8 cellular contexts compared by ENCODE assay signal in the genomic region with DNA sequence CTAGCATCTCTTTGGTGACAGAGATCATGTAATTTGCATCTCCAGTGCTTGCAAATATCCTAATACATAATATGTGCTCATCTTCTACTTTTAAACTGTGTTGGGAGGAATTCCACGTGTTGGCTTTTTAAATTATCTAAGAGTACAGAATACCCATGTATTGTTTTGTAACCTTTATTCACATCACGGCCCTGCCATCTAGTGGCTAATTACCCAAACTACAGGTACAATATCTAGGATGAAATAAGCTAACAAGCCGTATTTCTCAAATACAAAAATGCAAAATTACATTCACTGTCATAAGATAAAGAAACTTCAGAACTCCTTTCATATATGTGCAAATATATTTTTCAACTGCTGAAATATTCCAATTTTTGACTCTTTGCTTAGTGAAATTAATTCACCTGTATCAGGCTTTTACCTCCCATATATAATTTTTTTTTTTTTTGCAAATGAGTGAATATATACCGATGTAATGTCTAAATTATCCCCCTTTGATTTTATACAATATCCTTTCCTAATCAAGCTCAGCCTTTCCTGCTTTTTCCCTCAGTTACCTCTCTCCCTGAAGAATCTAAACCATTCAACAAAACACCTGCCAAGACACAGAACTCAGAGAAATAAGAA. TPM values are rescaled to one million over a fixed set of nuclear protein-coding genes. Genes with fewer than 3 reads are reported as not detected.
DNase-seq lines count a peak whose midpoint lies in the region; FAIRE-seq and TF ChIP-seq lines count a peak whose summit lies in the region.

No MANE protein-coding gene starts in this region.

- H3K27me3 ChIP-seq in SJCRH30 (no peaks in the 10 kb centered on the region; the same call in 1 of the 2 replicates), esophagus muscularis mucosa (no peaks in the 10 kb centered on the region), trophoblast cell (ENCODE audit: insufficient read depth, low read length) (no peaks in the 10 kb centered on the region)

- H3K9me3 ChIP-seq in SJCRH30 (replicated peaks) (0 out of 2 replicates have a peak, but pooled peaks cover 3% of the 10 kb centered on the region), esophagus muscularis mucosa (no peaks in the 10 kb centered on the region), trophoblast cell (ENCODE audit: insufficient read depth, low read depth, low read length) (no peaks in the 10 kb centered on the region)

- H3K4ac ChIP-seq in trophoblast cell (ENCODE audit: low read depth, low read length) = no peak overlapping the region

- H2AFZ ChIP-seq in trophoblast cell (ENCODE audit: insufficient read depth, low read length, poor library complexity) = no peak overlapping the region

- 22% methylated on average over 4 of the region's 4 CpGs for WGBS in esophagus muscularis mucosa
- WGBS in trophoblast cell (ENCODE audit: extremely low coverage, insufficient coverage, insufficient read length) = no CpG with 5 or more reads among the region's 4 CpGs

- H3K4me3 ChIP-seq in SJCRH30 (no peak overlapping the region), esophagus muscularis mucosa (no peak overlapping the region), trophoblast cell (ENCODE audit: low read depth, low read length) (no peak overlapping the region)

- no peak overlapping the region for H3K27ac ChIP-seq in SJCRH30
- H3K27ac ChIP-seq in esophagus muscularis mucosa (replicated peaks in 1 of 4) = no peak overlapping the region
- no peak overlapping the region for H3K27ac ChIP-seq in trophoblast cell (ENCODE audit: low read depth, low read length)

- H3K4me1 ChIP-seq in SJCRH30 = no peaks in the 10 kb centered on the region
- H3K4me1 ChIP-seq in esophagus muscularis mucosa = no peaks in the 10 kb centered on the region
- H3K4me1 ChIP-seq in trophoblast cell (ENCODE audit: control insufficient read depth in 1 of 2, insufficient read depth in 2 of 2, low read length in 2 of 2) = peaks cover 2 to 6% of the 10 kb centered on the region in 2 experiments

- no peak overlapping the region for H3K18ac ChIP-seq in trophoblast cell (ENCODE audit: low read length)

- POLR2A ChIA-PET in GM10248 (lab: Yijun Ruan, JAX) = interaction anchor here (0.6 kb wide), 1 partner anchor 698 kb away, joined by 4 read pairs; no protein-coding TSS in a partner anchor

- TF ChIP-seq CTCF in GM10248 (IDR thresholded peaks at IDR 0.05; ENCODE audit: control extremely low read depth, extremely low read depth, low read depth, missing control alignments) (peak; percentile 78), esophagus muscularis mucosa (IDR thresholded peaks at IDR 0.05) (peak; percentile 38 to 49 (median 41))

- H3K4me2 ChIP-seq in trophoblast cell (ENCODE audit: low read length) = no peak overlapping the region

- no peaks in the 10 kb centered on the region for H3K79me2 ChIP-seq in trophoblast cell (ENCODE audit: control insufficient read depth, insufficient read depth, low read length, poor library complexity)

- peaks cover 2% of the 10 kb centered on the region for H3K79me1 ChIP-seq in trophoblast cell (ENCODE audit: low read length)

- TF ChIP-seq EP300 in esophagus muscularis mucosa (IDR thresholded peaks at IDR 0.05) = no peak

- no peak overlapping the region for H3K23ac ChIP-seq in trophoblast cell (ENCODE audit: low read length)

- TF ChIP-seq POLR2A in esophagus muscularis mucosa (IDR thresholded peaks at IDR 0.05; ENCODE audit: low read depth) = no peak

- H3K9ac ChIP-seq in trophoblast cell (ENCODE audit: low read length) = no peak overlapping the region

- H3K36me3 ChIP-seq in SJCRH30 = no peaks in the 10 kb centered on the region
- no peaks in the 10 kb centered on the region for H3K36me3 ChIP-seq in esophagus muscularis mucosa
- H3K36me3 ChIP-seq in trophoblast cell (ENCODE audit: control insufficient read depth in 1 of 2, insufficient read depth in 2 of 2, low read length in 2 of 2) = peaks cover 0 to 2% of the 10 kb centered on the region in 2 experiments

- FAIRE-seq in A204.1 (lab: Jason Lieb, UNC) = peak; percentile 95

- no peak overlapping the region for H4K12ac ChIP-seq in trophoblast cell (ENCODE audit: low read depth, low read length)

- H4K8ac ChIP-seq in trophoblast cell (ENCODE audit: low read depth, low read length) = no peak overlapping the region

- CTCF ChIA-PET in GM10248 (lab: Yijun Ruan, JAX) = interaction anchor here (0.6 to 3.7 kb wide), 22 partner anchors 8 to 941 kb away, joined by 3 to 17 read pairs (median 3); no protein-coding TSS in a partner anchor

- H2BK5ac ChIP-seq in trophoblast cell (ENCODE audit: low read depth, low read length, poor library complexity) = no peak overlapping the region

- no peak overlapping the region for H2AK5ac ChIP-seq in trophoblast cell (ENCODE audit: low read length)

- no peak overlapping the region for H4K91ac ChIP-seq in trophoblast cell (ENCODE audit: low read depth, low read length)

- no peak overlapping the region for H2BK12ac ChIP-seq in trophoblast cell (ENCODE audit: low read length)

- intact Hi-C loops in esophagus muscularis mucosa (cut with DNase I) = no loop called here

- no peak overlapping the region for H3K14ac ChIP-seq in trophoblast cell (ENCODE audit: low read length)

- no peak overlapping the region for H2BK120ac ChIP-seq in trophoblast cell (ENCODE audit: insufficient read depth, low read length, poor library complexity)

- peak; percentile 12 for DNase-seq in GM10248 (ENCODE audit: extremely low spot score)
- peak; percentile 6 for DNase-seq in HT1080 (ENCODE audit: low read depth)
- peak; percentile 8 to 69 for DNase-seq in SJCRH30
- no peak for DNase-seq in esophagus muscularis mucosa (ENCODE audit: extremely low spot score)
- peak; percentile 37 to 91 for DNase-seq in trophoblast cell
- no peak for DNase-seq in NCI-H2107 (lab: John Stamatoyannopoulos, UW)
- no peak for DNase-seq in middle frontal gyrus (ENCODE audit: extremely low spot score, low spot score)

RNA-seq across cellular contexts. Expression of gene LSM8, which starts 30.3 kb away (rescaled TPM):
- total RNA-seq in HT1080 (2014; rRNA removed; shearing (Covaris generic)) = 56.7 and 83.1 TPM in 2 replicates
- 62.8 and 81.3 TPM in 2 replicates for polyA plus RNA-seq in HT1080 (2015; cell fraction: cytosol; rRNA removed)
- 56.2 and 60.6 TPM in 2 replicates for polyA plus RNA-seq in HT1080 (2015; cell fraction: nucleus; rRNA removed)
- total RNA-seq in SJCRH30 (2014; rRNA removed; shearing (Covaris generic)) = 76.8 and 92.0 TPM in 2 replicates
- 10 to 100 TPM; 22.1 to 28.1 (median 26.3) TPM for total RNA-seq in esophagus muscularis mucosa
- polyA plus RNA-seq in trophoblast cell (2013) = 43.9 and 44.3 TPM in 2 replicates

Comparison
In these comparisons a context has a peak if more than half of its experiments do, and no peak if none do; other contexts are left out.
1. DNase-seq: peak in GM10248 (single experiment), HT1080 (single experiment), SJCRH30 (2 of 2) and trophoblast cell (2 of 2); none in esophagus muscularis mucosa (single experiment), NCI-H2107 (single experiment) and middle frontal gyrus (single experiment).